In the genomic region with DNA sequence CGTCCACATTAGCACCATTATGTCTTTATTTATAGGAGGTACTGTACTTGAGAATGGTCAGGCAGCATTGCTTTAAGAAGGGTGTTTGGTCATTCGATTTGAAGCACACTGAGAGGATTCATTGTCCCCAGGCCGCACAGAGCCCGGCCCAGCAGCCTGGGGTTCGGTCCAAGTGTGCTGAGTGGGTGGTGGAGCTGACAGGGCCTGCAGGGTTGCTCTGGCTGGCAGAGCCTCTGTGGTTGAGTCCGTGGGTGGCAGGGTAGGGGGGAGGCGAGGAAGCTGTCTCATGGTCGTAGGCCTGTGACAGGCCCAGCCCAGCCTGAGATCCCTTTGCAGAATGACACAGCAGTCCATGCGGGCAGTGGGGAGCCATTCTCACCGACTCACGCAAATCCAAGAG, we compare ENCODE assay signal across 27 cellular contexts.
A peak's percentile ranks its signal among the peaks of the same experiment; 100 is the strongest.
DNase-seq lines count a peak whose midpoint lies in the region; ATAC-seq, FAIRE-seq and TF ChIP-seq lines count a peak whose summit lies in the region.
"Had no signal": no experiment of that assay in that cellular context is flagged by ENCODE, and none has a peak within 500 bp of the region (broad histone marks: within the 10 kb centered on the region; RNA-seq: fewer than 3 reads in every experiment).

No MANE protein-coding gene starts in this region.

- H3K4me1 ChIP-seq in H1 (replicated peaks in 1 of 4; ENCODE audit: control insufficient read depth in 3 of 4, insufficient read depth in 4 of 4, low read length in 3 of 4): peaks cover 0 to 23% (median 2%) of the 10 kb centered on the region in 4 experiments; a peak in 3 of 7 replicates
- H3K4me1 ChIP-seq: BE2C, Caco-2, SJSA1 had no signal

- H3K56ac ChIP-seq in H1 (replicated peaks; ENCODE audit: insufficient read length, low read depth, low read length): no peak overlapping the region

- H3K4me3 ChIP-seq in H1 (ENCODE audit: extremely low read depth in 1 of 4, insufficient read depth in 2 of 4, low read depth in 3 of 4, low read length in 4 of 4): no peak overlapping the region
- H3K4me3 ChIP-seq: MG63, SJSA1 had no signal

- no peak overlapping the region for H3K4me2 ChIP-seq in H1 (ENCODE audit: insufficient read depth in 1 of 2, low read depth in 2 of 2, low read length in 2 of 2)

- in situ Hi-C loops in SK-MEL-5 (cut with HindIII; ENCODE audit: low pct_unique_long_range_greater_than_20kb, low sequenced_read_pairs): no loop called here

- no peak for TF ChIP-seq EP300 in H1 (IDR thresholded peaks at IDR 0.05; ENCODE audit: borderline replicate concordance in 1 of 2, low read depth in 2 of 2, low read length in 2 of 2)

- WGBS in H1 (ENCODE audit: extremely low coverage in 1 of 2, insufficient coverage in 1 of 2, insufficient read length in 1 of 2, insufficient replicate concordance in 2 of 2, low coverage in 1 of 2, low lambda C conversion rate in 2 of 2, missing lambda C conversion rate in 1 of 2), 2 experiments: 89% methylated on average over 11 of the region's 11 CpGs; no CpG with 5 or more reads in 1 of the 2 experiments

- H2BK120ac ChIP-seq in H1 (replicated peaks; ENCODE audit: low read depth, low read length): no peak overlapping the region

- 0 out of 2 replicates have a peak overlapping the region, but pooled peaks have one; percentile 24 for H2AK5ac ChIP-seq in H1 (ENCODE audit: low read depth, low read length)

- TF ChIP-seq CTCF in H1 (IDR thresholded peaks at IDR 0.05; ENCODE audit: control extremely low read depth in 1 of 3, insufficient read depth in 1 of 3, low read depth in 1 of 3, low read length in 3 of 3): no peak

- FAIRE-seq in H1 (lab: Jason Lieb, UNC): no peak
- FAIRE-seq: A204.1, GM12892, GM18507, HTR-8/SVneo had no signal

- H2BK5ac ChIP-seq in H1 (ENCODE audit: low read depth, low read length): peak overlapping the region; percentile 27; the same call in 1 of the 2 replicates

- no peak overlapping the region for H4K91ac ChIP-seq in H1 (replicated peaks; ENCODE audit: insufficient read length, low read length)

- H3K79me1 ChIP-seq in H1 (ENCODE audit: low read depth, low read length): no peaks in the 10 kb centered on the region

- no peak overlapping the region for H3K4ac ChIP-seq in H1 (replicated peaks; ENCODE audit: insufficient read length, low read depth, low read length)

- H2AFZ ChIP-seq in H1 (ENCODE audit: low read length): no peak overlapping the region

- H3K23me2 ChIP-seq in H1 (ENCODE audit: low read depth, low read length): no peaks in the 10 kb centered on the region

- no peak for ATAC-seq in GM21447 (IDR thresholded peaks at IDR 0.05; ENCODE audit: unreplicated experiment)
- ATAC-seq in GM18858 (IDR thresholded peaks at IDR 0.05; ENCODE audit: unreplicated experiment): no peak
- ATAC-seq: Panc1 had no signal

- H3K27me3 ChIP-seq in H1 (replicated peaks in 1 of 4; ENCODE audit: control insufficient read depth in 3 of 4, extremely low read depth in 1 of 4, insufficient read depth in 3 of 4, low read length in 3 of 4): no peaks in the 10 kb centered on the region
- H3K27me3 ChIP-seq: BE2C, MG63, SJSA1 had no signal

- H3K9me3 ChIP-seq in H1 (ENCODE audit: insufficient read depth in 2 of 2, low read depth in 1 of 2, low read length in 1 of 2): no peaks in the 10 kb centered on the region
- H3K9me3 ChIP-seq: BE2C, Caco-2, MG63, SJSA1 had no signal

- no peak overlapping the region for H4K5ac ChIP-seq in H1 (ENCODE audit: insufficient read length, low read depth, low read length)

- no peak overlapping the region for H4K8ac ChIP-seq in H1 (ENCODE audit: extremely low read depth, insufficient read depth, low read length)

- H4K20me1 ChIP-seq in H1 (replicated peaks in 1 of 2; ENCODE audit: control insufficient read depth in 1 of 2, insufficient read depth in 2 of 2, low read length in 2 of 2): no peaks in the 10 kb centered on the region

- CTCF ChIA-PET in H1 (lab: Charles Lee; ENCODE audit: partially characterized antibody): no interaction called here

- H3K79me2 ChIP-seq in H1 (ENCODE audit: control insufficient read depth in 1 of 2, insufficient read depth in 2 of 2, low read length in 2 of 2): no peaks in the 10 kb centered on the region

- POLR2A ChIA-PET in H1 (lab: Charles Lee; ENCODE audit: partially characterized antibody): no interaction called here

- H3K27ac ChIP-seq in H1 (ENCODE audit: low read depth, low read length): no peak overlapping the region
- H3K27ac ChIP-seq: SJSA1 had no signal

- no peak for TF ChIP-seq POLR2A in H1 (IDR thresholded peaks at IDR 0.05; ENCODE audit: control extremely low read depth in 1 of 2, low read depth in 2 of 2, low read length in 2 of 2)

- no peak for TF ChIP-seq RAD21 in H1 (IDR thresholded peaks at IDR 0.05 in 1 of 2, conservative IDR thresholded peaks at IDR 0.05 in 1 of 2; ENCODE audit: low read depth in 2 of 2, low read length in 2 of 2)

- H3K14ac ChIP-seq in H1 (ENCODE audit: insufficient read length): no peak overlapping the region

- H2BK15ac ChIP-seq in H1 (ENCODE audit: low read length): no peak overlapping the region

- 0 out of 2 replicates have a peak overlapping the region, but pooled peaks have one; percentile 49 for H2BK20ac ChIP-seq in H1 (ENCODE audit: low read length)

- DNase-seq in GDM1 (lab: John Stamatoyannopoulos, UW) (peak; percentile 8), SK-MEL-5 (ENCODE audit: low read depth, low spot score) (peak; percentile 37), H1 (ENCODE audit: low read depth in 1 of 2, low spot score in 2 of 2) (no peak), pons (ENCODE audit: low spot score) (peak; percentile 67), SW 1271 (lab: John Stamatoyannopoulos, UW) (no peak)
- no peak for DNase-seq in activated CD4-positive, alpha-beta T cell treated with anti-CD3 and anti-CD28 coated beads, Interleukin-2, amount 50 U/mL, for 48 hours
- DNase-seq: BE2C; Caco-2; CD4-positive, alpha-beta T cell; DMS153; EL; H7; Kasumi-1; MG63; NCI-H1092 treated with DMSO at 0.1 percent for 48 hours; NCI-H146; NCI-H2081; NCI-H2171 treated with DMSO at 0.1 percent for 48 hours; NCI-H446 had no signal

- 0 out of 2 replicates have a peak overlapping the region, but pooled peaks have one; percentile 52 for H3K18ac ChIP-seq in H1 (ENCODE audit: extremely low read depth, low read length)

- no peak overlapping the region for H3K9ac ChIP-seq in H1 (replicated peaks in 1 of 4; ENCODE audit: extremely low read depth in 1 of 4, low read depth in 3 of 4, low read length in 3 of 4)

- H2BK12ac ChIP-seq in H1 (ENCODE audit: low read depth, low read length): no peak overlapping the region; the same call in 1 of the 2 replicates

- H3K23ac ChIP-seq in H1 (ENCODE audit: insufficient read length): no peak overlapping the region

- H3K36me3 ChIP-seq in H1 (ENCODE audit: control insufficient read depth in 2 of 4, insufficient read depth in 4 of 4, low read length in 3 of 4): no peaks in the 10 kb centered on the region
- H3K36me3 ChIP-seq: BE2C, MG63, SJSA1 had no signal

TF ChIP-seq in H1, 55 proteins besides CTCF, POLR2A, EP300 and RAD21:
- TF ChIP-seq TBP (IDR thresholded peaks at IDR 0.05; ENCODE audit: low read depth, low read length) (no peak), MAFK (IDR thresholded peaks at IDR 0.05; ENCODE audit: low read depth, low read length) (no peak), TAF1 (IDR thresholded peaks at IDR 0.05; ENCODE audit: low read depth, low read length) (no peak), USF2 (IDR thresholded peaks at IDR 0.05; ENCODE audit: low read length) (no peak), MAX (IDR thresholded peaks at IDR 0.05) (no peak), BACH1 (IDR thresholded peaks at IDR 0.05; ENCODE audit: low read length) (no peak), HDAC2 (IDR thresholded peaks at IDR 0.05; ENCODE audit: borderline replicate concordance in 1 of 2, low read depth in 2 of 2, low read length in 2 of 2) (no peak), NRF1 (IDR thresholded peaks at IDR 0.05; ENCODE audit: low read depth, low read length) (no peak), SP1 (IDR thresholded peaks at IDR 0.05; ENCODE audit: low read depth, low read length) (no peak), BCL11A (IDR thresholded peaks at IDR 0.05; ENCODE audit: low read depth in 2 of 2, low read length in 2 of 2) (no peak), FOSL1 (IDR thresholded peaks at IDR 0.05; ENCODE audit: insufficient read depth, low read depth, low read length) (no peak), KDM4A (IDR thresholded peaks at IDR 0.05; ENCODE audit: low read depth, low read length, severe bottlenecking) (no peak), YY1 (IDR thresholded peaks at IDR 0.05; ENCODE audit: low read depth, low read length) (no peak), EZH2 (IDR thresholded peaks at IDR 0.05; ENCODE audit: low read depth, low read length, severe bottlenecking) (no peak), SIRT6 (IDR thresholded peaks at IDR 0.05; ENCODE audit: low read length) (no peak), RFX5 (IDR thresholded peaks at IDR 0.05; ENCODE audit: borderline replicate concordance, low read depth, low read length) (no peak)
TF ChIP-seq in H1: peak in this region for 0.

Comparison
In these comparisons a context has a peak if more than half of its experiments do, and no peak if none do; other contexts are left out.
1. DNase-seq: peak in GDM1 (single experiment), SK-MEL-5 (single experiment) and pons (single experiment); none in H1 (0 of 2), activated CD4-positive, alpha-beta T cell treated with anti-CD3 and anti-CD28 coated beads, Interleukin-2, amount 50 U/mL, for 48 hours (0 of 2) and SW 1271 (0 of 2).